Comparison of ENCODE assay signal across 8 cellular contexts in the genomic region with DNA sequence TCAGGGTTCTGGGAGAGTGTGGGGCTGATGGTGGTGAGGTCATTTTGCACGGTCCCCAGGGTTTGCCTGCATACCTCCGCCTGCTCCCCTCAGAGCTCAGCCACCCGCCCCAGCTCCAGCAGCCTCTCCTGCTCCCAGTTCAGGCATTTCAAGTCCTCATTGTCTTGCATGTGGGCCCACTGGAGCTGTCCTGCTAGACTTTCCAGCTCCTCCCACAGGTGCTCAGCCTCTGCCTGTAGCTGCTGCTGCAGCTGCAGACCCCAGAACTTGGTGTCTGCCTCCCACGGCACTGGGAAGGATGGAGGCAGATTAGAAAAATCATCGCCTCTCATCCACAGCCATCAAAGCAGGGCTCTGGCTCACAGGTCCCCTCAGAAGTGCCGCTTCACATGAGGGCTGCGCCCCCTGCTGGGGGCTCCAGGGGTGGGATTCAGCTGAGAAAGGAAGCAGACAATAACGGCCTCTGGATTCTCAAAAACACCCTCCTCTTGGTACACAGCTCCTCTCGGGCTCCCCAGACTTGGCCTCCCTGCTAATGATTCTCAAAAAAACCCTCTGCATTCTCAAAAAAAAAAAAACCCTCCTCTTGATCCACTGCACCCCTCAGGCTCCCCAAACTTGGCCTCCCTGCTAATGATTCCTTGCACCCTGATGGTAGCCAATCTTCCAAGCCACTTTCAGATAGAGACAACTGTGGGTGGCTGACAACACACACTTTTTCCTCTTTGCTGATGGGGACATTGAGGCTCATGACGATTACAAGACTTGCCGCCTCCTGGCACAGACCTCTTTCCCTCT.
DNase-seq lines count a peak whose midpoint lies in the region; ATAC-seq and TF ChIP-seq lines count a peak whose summit lies in the region.

No MANE protein-coding gene starts in this region.

- H3K4me2 ChIP-seq in DOHH2 (ENCODE audit: low read length): no peak overlapping the region

- no peaks in the 10 kb centered on the region for H3K79me2 ChIP-seq in DOHH2 (ENCODE audit: control insufficient read depth, low read length)

- no peaks in the 10 kb centered on the region for H3K9me2 ChIP-seq in DOHH2 (replicated peaks; ENCODE audit: control insufficient read depth, low read length)

- DNase-seq in T-helper 1 cell (peak in 4 of 5 donors; percentile 26 to 63 (median 40)), astrocyte of the cerebellum (ENCODE audit: low read depth) (peak; percentile 12), inferior parietal cortex (ENCODE audit: extremely low spot score) (peak; percentile 13)
- DNase-seq in stimulated activated CD4-positive, alpha-beta T cell treated with anti-CD3 and anti-CD28 coated beads, Interleukin-1b, Interleukin-23, amount 100 ng/mL, for 48 hours: peak; percentile 71

- H3K36me3 ChIP-seq in DOHH2 (ENCODE audit: control insufficient read depth, low read length): no peaks in the 10 kb centered on the region

- TF ChIP-seq CTCF in DOHH2 (IDR thresholded peaks at IDR 0.05; ENCODE audit: low read depth, low read length, poor library complexity, severe bottlenecking) (peak; percentile 82), astrocyte of the cerebellum (IDR thresholded peaks at IDR 0.05; ENCODE audit: low read depth, low read length, missing control alignments) (peak; percentile 79)

- peak; percentile 68 for TF ChIP-seq RAD21 in Ishikawa (IDR thresholded peaks at IDR 0.05; ENCODE audit: low read depth)

- no peaks in the 10 kb centered on the region for H3K27me3 ChIP-seq in DOHH2 (ENCODE audit: control insufficient read depth, low read length)

- H4K20me1 ChIP-seq in DOHH2 (ENCODE audit: control insufficient read depth, insufficient read depth, low read depth, low read length): no peaks in the 10 kb centered on the region

- H3K9me3 ChIP-seq in DOHH2 (ENCODE audit: control insufficient read depth, insufficient read depth, low read length): no peaks in the 10 kb centered on the region

- in situ Hi-C loops in astrocyte of the cerebellum (cut with HindIII; ENCODE audit: low sequenced_read_pairs): no loop called here

- ATAC-seq in GM21447 (IDR thresholded peaks at IDR 0.05; ENCODE audit: unreplicated experiment) (no peak), GM21515 (IDR thresholded peaks at IDR 0.05; ENCODE audit: unreplicated experiment) (no peak)

- H3F3A ChIP-seq in DOHH2 (ENCODE audit: control insufficient read depth, insufficient read depth): no peaks in the 10 kb centered on the region

- H3K4me3 ChIP-seq in DOHH2 (ENCODE audit: low read length) (no peak overlapping the region), astrocyte of the cerebellum (ENCODE audit: low read depth, low read length) (no peak overlapping the region)

- no peak overlapping the region for H3K27ac ChIP-seq in DOHH2 (ENCODE audit: low read depth, low read length)

- H3K4me1 ChIP-seq in DOHH2 (ENCODE audit: control insufficient read depth, low read length): no peaks in the 10 kb centered on the region

- no peak for TF ChIP-seq EP300 in Ishikawa (IDR thresholded peaks at IDR 0.05; ENCODE audit: borderline replicate concordance)

TF ChIP-seq in Ishikawa, 13 proteins besides CTCF, POLR2A, EP300 and RAD21:
- TF ChIP-seq CEBPB (IDR thresholded peaks at IDR 0.05): no peak
- no peak for TF ChIP-seq TEAD4 (IDR thresholded peaks at IDR 0.05)
- TF ChIP-seq, protein P1, sequence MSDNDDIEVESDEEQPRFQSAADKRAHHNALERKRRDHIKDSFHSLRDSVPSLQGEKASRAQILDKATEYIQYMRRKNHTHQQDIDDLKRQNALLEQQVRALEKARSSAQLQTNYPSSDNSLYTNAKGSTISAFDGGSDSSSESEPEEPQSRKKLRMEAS (IDR thresholded peaks at IDR 0.05): no peak
- no peak for TF ChIP-seq NFIC (IDR thresholded peaks at IDR 0.05)
- no peak for TF ChIP-seq USF1 (IDR thresholded peaks at IDR 0.05)
- TF ChIP-seq ZBTB7A (IDR thresholded peaks at IDR 0.05; ENCODE audit: low read depth): no peak
- TF ChIP-seq, protein P2, sequence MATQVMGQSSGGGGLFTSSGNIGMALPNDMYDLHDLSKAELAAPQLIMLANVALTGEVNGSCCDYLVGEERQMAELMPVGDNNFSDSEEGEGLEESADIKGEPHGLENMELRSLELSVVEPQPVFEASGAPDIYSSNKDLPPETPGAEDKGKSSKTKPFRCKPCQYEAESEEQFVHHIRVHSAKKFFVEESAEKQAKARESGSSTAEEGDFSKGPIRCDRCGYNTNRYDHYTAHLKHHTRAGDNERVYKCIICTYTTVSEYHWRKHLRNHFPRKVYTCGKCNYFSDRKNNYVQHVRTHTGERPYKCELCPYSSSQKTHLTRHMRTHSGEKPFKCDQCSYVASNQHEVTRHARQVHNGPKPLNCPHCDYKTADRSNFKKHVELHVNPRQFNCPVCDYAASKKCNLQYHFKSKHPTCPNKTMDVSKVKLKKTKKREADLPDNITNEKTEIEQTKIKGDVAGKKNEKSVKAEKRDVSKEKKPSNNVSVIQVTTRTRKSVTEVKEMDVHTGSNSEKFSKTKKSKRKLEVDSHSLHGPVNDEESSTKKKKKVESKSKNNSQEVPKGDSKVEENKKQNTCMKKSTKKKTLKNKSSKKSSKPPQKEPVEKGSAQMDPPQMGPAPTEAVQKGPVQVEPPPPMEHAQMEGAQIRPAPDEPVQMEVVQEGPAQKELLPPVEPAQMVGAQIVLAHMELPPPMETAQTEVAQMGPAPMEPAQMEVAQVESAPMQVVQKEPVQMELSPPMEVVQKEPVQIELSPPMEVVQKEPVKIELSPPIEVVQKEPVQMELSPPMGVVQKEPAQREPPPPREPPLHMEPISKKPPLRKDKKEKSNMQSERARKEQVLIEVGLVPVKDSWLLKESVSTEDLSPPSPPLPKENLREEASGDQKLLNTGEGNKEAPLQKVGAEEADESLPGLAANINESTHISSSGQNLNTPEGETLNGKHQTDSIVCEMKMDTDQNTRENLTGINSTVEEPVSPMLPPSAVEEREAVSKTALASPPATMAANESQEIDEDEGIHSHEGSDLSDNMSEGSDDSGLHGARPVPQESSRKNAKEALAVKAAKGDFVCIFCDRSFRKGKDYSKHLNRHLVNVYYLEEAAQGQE (IDR thresholded peaks at IDR 0.05; ENCODE audit: low read depth): no peak
- TF ChIP-seq TAF1 (IDR thresholded peaks at IDR 0.05; ENCODE audit: low read depth): no peak
- no peak for TF ChIP-seq TCF12 (IDR thresholded peaks at IDR 0.05; ENCODE audit: low read depth)
- TF ChIP-seq YY1 (IDR thresholded peaks at IDR 0.05; ENCODE audit: low read depth): no peak
TF ChIP-seq in Ishikawa: peak in this region for 0.

Comparison
In these comparisons a context has a peak if more than half of its experiments do, and no peak if none do; other contexts are left out.
1. DNase-seq: peak in every context shown above with its lines; median percentile 71 in stimulated activated CD4-positive, alpha-beta T cell treated with anti-CD3 and anti-CD28 coated beads, Interleukin-1b, Interleukin-23, amount 100 ng/mL, for 48 hours; 40 in T-helper 1 cell; 13 in inferior parietal cortex; 12 in astrocyte of the cerebellum.